Comparison of ENCODE assay signal across 7 cellular contexts in the genomic region with DNA sequence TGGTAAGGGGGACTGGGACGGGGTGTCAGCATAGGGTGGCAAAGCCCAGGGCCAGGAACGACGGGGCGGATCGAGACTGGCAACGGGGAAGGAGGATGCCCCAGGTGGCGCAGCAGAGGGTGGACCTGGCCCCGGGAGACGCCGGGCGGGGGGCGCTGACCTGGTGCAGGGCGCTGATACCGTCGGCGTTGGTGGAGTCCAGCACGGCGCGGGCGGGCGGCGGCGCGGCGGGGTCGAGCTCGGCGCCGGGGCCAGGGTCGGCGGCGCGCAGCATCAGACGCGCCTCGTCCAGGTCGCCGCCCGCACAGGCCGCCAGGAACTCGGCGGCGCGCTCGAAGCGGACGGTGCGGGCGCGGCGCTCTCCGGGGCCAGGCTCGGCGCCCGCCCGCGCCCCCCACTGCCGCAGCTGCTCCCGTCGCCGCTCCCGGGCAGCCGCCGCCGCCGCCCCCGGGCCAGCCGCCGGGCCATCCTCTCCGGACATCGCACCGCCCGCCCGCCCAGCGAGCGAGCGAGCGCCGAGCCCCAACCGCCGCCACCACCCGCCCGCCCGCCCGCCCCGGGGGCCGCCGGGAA. TPM values are rescaled to one million over a fixed set of nuclear protein-coding genes. Genes with fewer than 3 reads are reported as not detected.
DNase-seq lines count a peak whose midpoint lies in the region; ATAC-seq and TF ChIP-seq lines count a peak whose summit lies in the region.
"Had no signal": no experiment of that assay in that cellular context is flagged by ENCODE, and none has a peak within 500 bp of the region (broad histone marks: within the 10 kb centered on the region; RNA-seq: fewer than 3 reads in every experiment).

No MANE protein-coding gene starts in this region.

- CTCF ChIA-PET in GM10248 (lab: Yijun Ruan, JAX) = interaction anchor here (0.6 to 2.4 kb wide), 4 partner anchors 16 to 29 kb away, joined by 4 to 9 read pairs (median 5); no protein-coding TSS in a partner anchor

- no peaks in the 10 kb centered on the region for H3K27me3 Mint-ChIP-seq in stimulated activated naive B cell treated with anti-CD40 and anti-IgM and Interleukin-4, amounts not matched to agents 10 μg/mL and 1 μg/mL and 100 μg/mL, for 72 hours

- H3K9ac ChIP-seq in Loucy (ENCODE audit: low read depth, low read length, poor library complexity, severe bottlenecking) = peak overlapping the region; percentile 76

- H3K27ac ChIP-seq in esophagus squamous epithelium = peak overlapping the region; percentile 89 to 99 (median 94)

- H3K4me1 ChIP-seq in Loucy (ENCODE audit: insufficient read depth, low read length, poor library complexity, severe bottlenecking) = peaks cover 34% of the 10 kb centered on the region
- H3K4me1 ChIP-seq in esophagus squamous epithelium = peaks cover 21 to 58% (median 42%) of the 10 kb centered on the region in 3 donors

- no peaks in the 10 kb centered on the region for H3F3A ChIP-seq in Loucy (ENCODE audit: low read depth)

- H3K9me3 Mint-ChIP-seq in stimulated activated naive B cell treated with anti-CD40 and anti-IgM and Interleukin-4, amounts not matched to agents 10 μg/mL and 1 μg/mL and 100 μg/mL, for 72 hours = no peaks in the 10 kb centered on the region

- H3K4me3 Mint-ChIP-seq in stimulated activated naive B cell treated with anti-CD40 and anti-IgM and Interleukin-4, amounts not matched to agents 10 μg/mL and 1 μg/mL and 100 μg/mL, for 72 hours = peak overlapping the region; percentile 97 to 98

- H3K4me2 ChIP-seq in Loucy (ENCODE audit: low read depth, low read length, poor library complexity, severe bottlenecking) = peak overlapping the region; percentile 82

- ATAC-seq in GM21423 (IDR thresholded peaks at IDR 0.05; ENCODE audit: unreplicated experiment) = peak; percentile 10
- ATAC-seq in stimulated activated naive B cell treated with anti-CD40 and anti-IgM and Interleukin-4, amounts not matched to agents 10 μg/mL and 1 μg/mL and 100 μg/mL, for 72 hours (replicated peaks) = peak; percentile 32 to 33

- no peaks in the 10 kb centered on the region for H3K36me3 ChIP-seq in Loucy (ENCODE audit: insufficient read depth, low read length)
- H3K36me3 ChIP-seq in esophagus squamous epithelium = peaks cover 0 to 8% (median 0%) of the 10 kb centered on the region in 3 donors

- peak in 1 of 4 donors; percentile 30 for TF ChIP-seq POLR2A in esophagus squamous epithelium (IDR thresholded peaks at IDR 0.05)

- H3K9me3 ChIP-seq in Loucy (ENCODE audit: insufficient read depth, low read depth, low read length) (no peaks in the 10 kb centered on the region), esophagus squamous epithelium (no peaks in the 10 kb centered on the region)

- H3K27me3 ChIP-seq in Loucy (ENCODE audit: insufficient read depth, low read length, poor library complexity, severe bottlenecking) (no peaks in the 10 kb centered on the region), esophagus squamous epithelium (no peaks in the 10 kb centered on the region)

- no peak for DNase-seq in esophagus squamous epithelium (lab: John Stamatoyannopoulos, UW)
- no peak for DNase-seq in stimulated activated naive B cell treated with anti-CD40 and anti-IgM and Interleukin-4, amounts not matched to agents 10 μg/mL and 1 μg/mL and 100 μg/mL, for 72 hours
- DNase-seq in HCEC 1CT = no peak
- DNase-seq in GM10248 (ENCODE audit: extremely low spot score) = no peak

- H3K27ac Mint-ChIP-seq in stimulated activated naive B cell treated with anti-CD40 and anti-IgM and Interleukin-4, amounts not matched to agents 10 μg/mL and 1 μg/mL and 100 μg/mL, for 72 hours = peak overlapping the region; percentile 92

- H3K79me2 ChIP-seq in Loucy (ENCODE audit: insufficient read depth, low read length) = peaks cover 50% of the 10 kb centered on the region

- TF ChIP-seq CTCF in Loucy (conservative IDR thresholded peaks at IDR 0.05; ENCODE audit: low read length) (no peak), esophagus squamous epithelium (IDR thresholded peaks at IDR 0.05) (no peak), GM10248 (IDR thresholded peaks at IDR 0.05; ENCODE audit: control extremely low read depth, extremely low read depth, low read depth, missing control alignments) (no peak)

- no peaks in the 10 kb centered on the region for H3K9me2 ChIP-seq in Loucy (replicated peaks; ENCODE audit: low read depth, low read length)

- intact Hi-C loops in esophagus squamous epithelium (cut with DNase I) = no loop called here

- H4K20me1 ChIP-seq in Loucy (ENCODE audit: insufficient read depth, low read length, poor library complexity, severe bottlenecking) = peaks cover 48% of the 10 kb centered on the region

- no peak overlapping the region for H2AFZ ChIP-seq in Loucy (ENCODE audit: low read length)

- peak overlapping the region; percentile 83 for H3K4me3 ChIP-seq in Loucy (ENCODE audit: low read length, poor library complexity, severe bottlenecking)
- peak overlapping the region; percentile 69 to 98 (median 92) for H3K4me3 ChIP-seq in esophagus squamous epithelium

- POLR2A ChIA-PET in GM10248 (lab: Yijun Ruan, JAX) = interaction anchor here (1.0 to 1.1 kb wide), 2 partner anchors 290 to 359 kb away, joined by 3 read pairs; a partner anchor contains a TSS

- WGBS in esophagus squamous epithelium, 2 donors = 0 to 19% methylated on average over 4 of the region's 88 CpGs

- peaks cover 12 to 14% of the 10 kb centered on the region in 2 donors for H3K36me3 Mint-ChIP-seq in stimulated activated naive B cell treated with anti-CD40 and anti-IgM and Interleukin-4, amounts not matched to agents 10 μg/mL and 1 μg/mL and 100 μg/mL, for 72 hours

- H3K4me1 Mint-ChIP-seq in stimulated activated naive B cell treated with anti-CD40 and anti-IgM and Interleukin-4, amounts not matched to agents 10 μg/mL and 1 μg/mL and 100 μg/mL, for 72 hours = peaks cover 26 to 48% of the 10 kb centered on the region in 2 donors

RNA-seq across cellular contexts. Expression of a gene that starts 0.3 kb away (rescaled TPM):
- total RNA-seq in esophagus squamous epithelium = 10 to 100 TPM; 35.1 to 89.1 (median 43.7) TPM

RNA-seq across cellular contexts. Expression of a gene that starts 31.9 kb away (rescaled TPM):
- 10 to 100 TPM in 1 of 4 donors, 1 to 10 TPM in 3; 3.3 to 23.1 (median 6.2) TPM for total RNA-seq in esophagus squamous epithelium
- total RNA-seq: glomerular endothelial cell had no signal

RNA-seq across cellular contexts. Expression of a gene that starts 40.4 kb away (rescaled TPM):
- not detected for total RNA-seq in esophagus squamous epithelium
- total RNA-seq: glomerular endothelial cell had no signal

RNA-seq across cellular contexts. Expression of a gene that starts 41.5 kb away (rescaled TPM):
- total RNA-seq in esophagus squamous epithelium = 100 to 1,000 TPM; 151 to 341 (median 286) TPM

RNA-seq across cellular contexts. Expression of a gene that starts 49.3 kb away (rescaled TPM):
- 1 to 10 TPM in 3 of 4 donors, under 1 TPM in 1; 0.53 to 2.8 (median 1.4) TPM for total RNA-seq in esophagus squamous epithelium
